1 cellular context compared by ENCODE assay signal in genomic region chr13:99987180-99988047, GRCh38.
TF ChIP-seq lines count a peak whose summit lies in the region.

No MANE protein-coding gene starts in this region.

TF ChIP-seq in WTC11, 78 proteins besides CTCF, POLR2A, EP300 and RAD21 (continued from another document):
- peak; percentile 52; the same call in 1 of the 2 replicates for TF ChIP-seq ZNF281 (CRISPR knock-in tag; IDR thresholded peaks at IDR 0.05)
